ENCODE assay signal across 19 cellular contexts in the genomic region with DNA sequence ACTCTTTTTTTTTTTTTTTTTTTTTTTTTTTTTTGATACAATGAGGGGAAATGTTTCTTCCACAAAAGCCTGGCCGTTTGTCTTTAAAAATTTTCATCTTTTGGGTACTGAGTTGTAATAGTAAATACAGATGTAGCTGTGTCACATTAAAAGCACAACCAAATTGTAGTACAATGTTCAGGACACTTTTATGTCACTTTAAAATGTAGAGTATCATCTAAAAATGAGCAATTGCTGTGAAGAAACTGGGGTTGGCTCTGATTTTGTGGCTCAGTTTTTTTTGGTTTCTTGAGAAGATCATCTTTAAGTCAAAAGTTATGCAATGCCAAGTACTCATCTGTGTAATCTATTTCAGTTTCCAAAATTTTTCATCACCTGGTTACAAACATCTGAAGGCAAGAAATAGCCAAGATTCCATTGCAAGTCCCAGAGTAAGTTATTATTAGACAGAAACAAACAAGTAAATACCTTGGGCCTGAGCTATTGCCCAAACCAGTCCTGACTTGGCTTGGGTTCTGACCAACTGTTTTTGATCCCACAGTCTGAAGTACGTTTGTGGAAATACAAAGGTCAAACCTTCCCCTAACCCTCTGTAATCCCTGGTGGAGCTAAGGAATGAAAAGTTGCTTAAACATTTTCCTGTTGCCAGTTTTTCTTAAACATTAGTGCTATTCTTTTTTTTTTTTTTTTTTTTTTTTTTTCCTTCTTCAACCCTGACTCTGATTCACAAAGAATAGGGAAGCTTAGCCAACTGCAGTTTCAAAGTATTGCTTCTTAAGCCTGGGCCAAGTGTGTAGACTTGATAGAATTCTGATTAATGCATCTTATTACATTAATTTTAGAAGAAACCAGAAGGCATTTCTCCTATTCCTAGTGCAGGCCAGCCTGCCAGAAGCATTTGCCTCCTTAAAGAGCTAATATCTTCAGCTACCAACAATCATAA.
A peak's percentile ranks its signal among the peaks of the same experiment; 100 is the strongest.
DNase-seq lines count a peak whose midpoint lies in the region; ATAC-seq and TF ChIP-seq lines count a peak whose summit lies in the region.
"Had no signal": no experiment of that assay in that cellular context is flagged by ENCODE, and none has a peak within 500 bp of the region (broad histone marks: within the 10 kb centered on the region; RNA-seq: fewer than 3 reads in every experiment).

No MANE protein-coding gene starts in this region.

- TF ChIP-seq CTCF in fibroblast of the aortic adventitia (IDR thresholded peaks at IDR 0.05; ENCODE audit: insufficient read depth, low read length) = no peak

- H4K91ac ChIP-seq in mesenchymal stem cell (ENCODE audit: low read length) = no peak overlapping the region

- no peak overlapping the region for H3K27ac ChIP-seq in mesenchymal stem cell (ENCODE audit: low read length, poor library complexity, severe bottlenecking)
- H3K27ac ChIP-seq: BLaER1 treated with 17β-estradiol and CSF1 and Interleukin-3, amounts not matched to agents 10 nM and 100 nM had no signal

- no peak overlapping the region for H3K18ac ChIP-seq in mesenchymal stem cell (ENCODE audit: low read depth in 1 of 2, low read length in 2 of 2)

- no peak overlapping the region for H2BK120ac ChIP-seq in mesenchymal stem cell (ENCODE audit: low read depth, low read length)

- no peak overlapping the region for H2AK5ac ChIP-seq in mesenchymal stem cell (ENCODE audit: low read length, severe bottlenecking)

- no peak overlapping the region for H3K4ac ChIP-seq in mesenchymal stem cell (ENCODE audit: low read depth in 1 of 2, low read length in 2 of 2)

- no CpG with 5 or more reads among the region's 2 CpGs for WGBS in mesenchymal stem cell

- no peak overlapping the region for H2BK15ac ChIP-seq in mesenchymal stem cell (ENCODE audit: low read depth, poor library complexity, severe bottlenecking)

- no peak overlapping the region for H2BK5ac ChIP-seq in mesenchymal stem cell (ENCODE audit: low read depth, low read length, poor library complexity, severe bottlenecking)

- DNase-seq in astrocyte of the hippocampus (ENCODE audit: low read depth, low spot score) (peak; percentile 60), fibroblast of the aortic adventitia (ENCODE audit: low read depth) (peak; percentile 0), mesenchymal stem cell (peak; percentile 87), stromal cell of bone marrow (ENCODE audit: low read depth) (peak; percentile 75), kidney glomerular epithelial cell (lab: John Stamatoyannopoulos, UW) (no peak), NCI-H2029 treated with DMSO at 0.1 percent for 48 hours (lab: John Stamatoyannopoulos, UW) (no peak), retina (no peak)
- DNase-seq: activated B cell treated with CpG ODN at 0.5 μM for 24 hours; activated CD8-positive, alpha-beta memory T cell treated with anti-CD3 and anti-CD28 coated beads, Interleukin-2, amount 10 ng/mL, durations not matched to agents 7 days and 5 days; activated naive CD4-positive, alpha-beta T cell treated with Interleukin-2 at 50 U/mL for 16 hours; effector CD8-positive, alpha-beta T cell; islet precursor cell; naive B cell; NCI-H2081 treated with DMSO at 0.1 percent for 48 hours; NCI-H774; stimulated activated CD4-positive, alpha-beta T cell treated with anti-CD3 and anti-CD28 coated beads, Interleukin-4, amount 100 ng/mL, for 1 hour; T-cell had no signal

- H3K27me3 ChIP-seq in mesenchymal stem cell (ENCODE audit: control insufficient read depth in 1 of 2, insufficient read depth in 1 of 2, low read length in 2 of 2) = no peaks in the 10 kb centered on the region
- H3K27me3 ChIP-seq: BLaER1 treated with 17β-estradiol and CSF1 and Interleukin-3, amounts not matched to agents 10 nM and 100 nM had no signal

- H3K36me3 ChIP-seq in mesenchymal stem cell (ENCODE audit: control insufficient read depth in 1 of 2, insufficient read depth in 2 of 2, low read depth in 1 of 2, low read length in 2 of 2) = no peaks in the 10 kb centered on the region
- H3K36me3 ChIP-seq: BLaER1 treated with 17β-estradiol and CSF1 and Interleukin-3, amounts not matched to agents 10 nM and 100 nM had no signal

- no peak overlapping the region for H3K23ac ChIP-seq in mesenchymal stem cell (ENCODE audit: low read length in 2 of 2)

- H3K4me3 ChIP-seq in fibroblast of the aortic adventitia (ENCODE audit: low read depth, low read length) (no peak overlapping the region), mesenchymal stem cell (ENCODE audit: insufficient read depth in 1 of 2, low read depth in 1 of 2, low read length in 2 of 2) (peak overlapping the region in 1 of 2 experiments; percentile 10)
- H3K4me3 ChIP-seq: BLaER1 treated with 17β-estradiol and CSF1 and Interleukin-3, amounts not matched to agents 10 nM and 100 nM had no signal

- H2BK12ac ChIP-seq in mesenchymal stem cell (ENCODE audit: low read length in 2 of 2) = no peak overlapping the region

- H4K8ac ChIP-seq in mesenchymal stem cell (ENCODE audit: low read length) = no peak overlapping the region

- H3K14ac ChIP-seq in mesenchymal stem cell (ENCODE audit: low read length in 2 of 2) = no peak overlapping the region

- ATAC-seq in HG02798 (IDR thresholded peaks at IDR 0.05; ENCODE audit: poor library complexity, unreplicated experiment) = no peak
- ATAC-seq: activated CD8-positive, alpha-beta memory T cell treated with anti-CD3 and anti-CD28 coated beads, Interleukin-2, amount 10 ng/mL, durations not matched to agents 7 days and 5 days; T-cell had no signal

- no peak overlapping the region for H3K4me2 ChIP-seq in mesenchymal stem cell (ENCODE audit: low read length, poor library complexity, severe bottlenecking)
- H3K4me2 ChIP-seq: BLaER1 treated with 17β-estradiol and CSF1 and Interleukin-3, amounts not matched to agents 10 nM and 100 nM had no signal

- peak overlapping the region; percentile 50 for H3K9ac ChIP-seq in mesenchymal stem cell (ENCODE audit: low read length)
- H3K9ac ChIP-seq: BLaER1 treated with 17β-estradiol and CSF1 and Interleukin-3, amounts not matched to agents 10 nM and 100 nM had no signal

- H3K79me1 ChIP-seq in mesenchymal stem cell (replicated peaks; ENCODE audit: low read length, poor library complexity, severe bottlenecking) = no peaks in the 10 kb centered on the region

- H3K9me3 ChIP-seq in mesenchymal stem cell (ENCODE audit: control insufficient read depth, low read length) = no peaks in the 10 kb centered on the region
- H3K9me3 ChIP-seq: BLaER1 treated with 17β-estradiol and CSF1 and Interleukin-3, amounts not matched to agents 10 nM and 100 nM had no signal

- H2AFZ ChIP-seq in mesenchymal stem cell (ENCODE audit: low read depth, low read length) = no peak overlapping the region

- H3K4me1 ChIP-seq in mesenchymal stem cell (ENCODE audit: control insufficient read depth, insufficient read depth, low read depth, low read length) = no peaks in the 10 kb centered on the region
- H3K4me1 ChIP-seq: BLaER1 treated with 17β-estradiol and CSF1 and Interleukin-3, amounts not matched to agents 10 nM and 100 nM had no signal

Comparison
In these comparisons a context has a peak if more than half of its experiments do, and no peak if none do; other contexts are left out.
1. DNase-seq: peak in astrocyte of the hippocampus (single experiment), fibroblast of the aortic adventitia (single experiment), mesenchymal stem cell (single experiment) and stromal cell of bone marrow (single experiment); none in kidney glomerular epithelial cell (single experiment), NCI-H2029 treated with DMSO at 0.1 percent for 48 hours (single experiment) and retina (single experiment).